Comparison of ENCODE assay signal across 13 cellular contexts in genomic region chr5:172896465-172896864, GRCh38.
DNase-seq lines count a peak whose midpoint lies in the region; ATAC-seq and TF ChIP-seq lines count a peak whose summit lies in the region.
"Had no signal": no experiment of that assay in that cellular context is flagged by ENCODE, and none has a peak within 500 bp of the region (broad histone marks: within the 10 kb centered on the region; RNA-seq: fewer than 3 reads in every experiment).

No MANE protein-coding gene starts in this region.

- H3K27ac Mint-ChIP-seq in central memory CD8-positive, alpha-beta T cell (ENCODE audit: low read depth), result peak overlapping the region; percentile 89
- peak overlapping the region; percentile 42 for H3K27ac Mint-ChIP-seq in stimulated activated memory B cell treated with anti-CD40 and anti-IgM and Interleukin-4, amounts not matched to agents 10 μg/mL and 1 μg/mL and 100 μg/mL, for 72 hours
- H3K27ac Mint-ChIP-seq: activated B cell treated with CpG ODN at 0.5 μM for 24 hours had no signal

- H3K4me1 ChIP-seq in GM23248 (ENCODE audit: insufficient read depth) (peaks cover 33% of the 10 kb centered on the region), lower lobe of right lung (peaks cover 56% of the 10 kb centered on the region), SJCRH30 (peaks cover 24% of the 10 kb centered on the region)

- H3K79me2 ChIP-seq in GM23248 (ENCODE audit: insufficient read depth), result peaks cover 37% of the 10 kb centered on the region

- H3K27me3 ChIP-seq in GM23248 (replicated peaks; ENCODE audit: insufficient read depth), result no peaks in the 10 kb centered on the region
- H3K27me3 ChIP-seq in lower lobe of right lung (ENCODE audit: low read depth), result no peaks in the 10 kb centered on the region
- H3K27me3 ChIP-seq in SJCRH30, result no peaks in the 10 kb centered on the region

- H3K27ac ChIP-seq in GM23248 (peak overlapping the region; percentile 99), lower lobe of right lung (peak overlapping the region; percentile 84), SJCRH30 (no peak overlapping the region; the same call in 1 of the 2 replicates)
- H3K27ac ChIP-seq: SK-N-MC had no signal

- H3K9me2 ChIP-seq in GM23248 (ENCODE audit: insufficient read depth), result no peaks in the 10 kb centered on the region

- no peak overlapping the region for H2AFZ ChIP-seq in GM23248

- peak overlapping the region; percentile 88 for H3K9ac ChIP-seq in GM23248

- TF ChIP-seq CTCF in lower lobe of right lung (IDR thresholded peaks at IDR 0.05), result no peak

- H3K27me3 Mint-ChIP-seq in central memory CD8-positive, alpha-beta T cell, result no peaks in the 10 kb centered on the region
- H3K27me3 Mint-ChIP-seq in stimulated activated memory B cell treated with anti-CD40 and anti-IgM and Interleukin-4, amounts not matched to agents 10 μg/mL and 1 μg/mL and 100 μg/mL, for 72 hours, result no peaks in the 10 kb centered on the region
- H3K27me3 Mint-ChIP-seq: activated B cell treated with CpG ODN at 0.5 μM for 24 hours had no signal

- DNase-seq in GM23248, result peak; percentile 47
- DNase-seq in central memory CD8-positive, alpha-beta T cell (ENCODE audit: low spot score in 2 of 2), result no peak
- DNase-seq in lower lobe of right lung, result no peak
- no peak for DNase-seq in MV-4-11 (lab: John Stamatoyannopoulos, UW)
- no peak for DNase-seq in OCI-M1 (lab: John Stamatoyannopoulos, UW)
- DNase-seq in KBM-7, result no peak
- no peak for DNase-seq in SJCRH30
- DNase-seq: activated B cell treated with CpG ODN at 0.5 μM for 24 hours, islet precursor cell, NCI-H1436 treated with DMSO at 0.1 percent for 48 hours, NCI-H526 had no signal

- H3K4me3 ChIP-seq in GM23248, result no peak overlapping the region
- H3K4me3 ChIP-seq in lower lobe of right lung, result no peak overlapping the region
- H3K4me3 ChIP-seq in SJCRH30, result no peak overlapping the region
- H3K4me3 ChIP-seq: SK-N-MC had no signal

- H3K4me3 Mint-ChIP-seq in central memory CD8-positive, alpha-beta T cell, result no peak overlapping the region
- no peak overlapping the region for H3K4me3 Mint-ChIP-seq in stimulated activated memory B cell treated with anti-CD40 and anti-IgM and Interleukin-4, amounts not matched to agents 10 μg/mL and 1 μg/mL and 100 μg/mL, for 72 hours
- H3K4me3 Mint-ChIP-seq: activated B cell treated with CpG ODN at 0.5 μM for 24 hours had no signal

- no peak for ATAC-seq in central memory CD8-positive, alpha-beta T cell (replicated peaks; ENCODE audit: extremely low read depth, poor library complexity, severe bottlenecking)
- no peak for ATAC-seq in lower lobe of right lung
- ATAC-seq in stimulated activated memory B cell treated with anti-CD40 and anti-IgM and Interleukin-4, amounts not matched to agents 10 μg/mL and 1 μg/mL and 100 μg/mL, for 72 hours, result no peak

- H3K9me3 ChIP-seq in GM23248 (ENCODE audit: low read depth) (no peaks in the 10 kb centered on the region), lower lobe of right lung (no peaks in the 10 kb centered on the region), SJCRH30 (replicated peaks) (no peaks in the 10 kb centered on the region)

- H4K20me1 ChIP-seq in GM23248 (ENCODE audit: insufficient read depth), result no peaks in the 10 kb centered on the region

- H3K4me2 ChIP-seq in GM23248 (ENCODE audit: unreplicated experiment), result peak overlapping the region; percentile 70

- no peaks in the 10 kb centered on the region for H3K9me3 Mint-ChIP-seq in central memory CD8-positive, alpha-beta T cell
- H3K9me3 Mint-ChIP-seq in stimulated activated memory B cell treated with anti-CD40 and anti-IgM and Interleukin-4, amounts not matched to agents 10 μg/mL and 1 μg/mL and 100 μg/mL, for 72 hours, result no peaks in the 10 kb centered on the region
- H3K9me3 Mint-ChIP-seq: activated B cell treated with CpG ODN at 0.5 μM for 24 hours had no signal

- in situ Hi-C loops in GM23248 (cut with MboI) (no loop called here), KBM-7 (cut with MboI; ENCODE audit: low pct_unique_long_range_greater_than_20kb, low sequenced_read_pairs) (no loop called here)

- H3F3A ChIP-seq in GM23248 (ENCODE audit: insufficient read depth), result peaks cover 56% of the 10 kb centered on the region

- intact Hi-C loops in lower lobe of right lung (cut with DNase I), result no loop called here

- no peaks in the 10 kb centered on the region for H3K36me3 ChIP-seq in GM23248 (ENCODE audit: low read depth)
- peaks cover 44% of the 10 kb centered on the region for H3K36me3 ChIP-seq in lower lobe of right lung
- H3K36me3 ChIP-seq in SJCRH30, result no peaks in the 10 kb centered on the region

- WGBS in GM23248 (ENCODE audit: low coverage in 1 of 2, low lambda C conversion rate in 2 of 2, missing lambda C conversion rate in 2 of 2), 2 experiments, result 48 to 53% methylated on average over 7 of the region's 7 CpGs

- H3K36me3 Mint-ChIP-seq in central memory CD8-positive, alpha-beta T cell (ENCODE audit: insufficient read depth), result peaks cover 2% of the 10 kb centered on the region
- H3K36me3 Mint-ChIP-seq in stimulated activated memory B cell treated with anti-CD40 and anti-IgM and Interleukin-4, amounts not matched to agents 10 μg/mL and 1 μg/mL and 100 μg/mL, for 72 hours, result peaks cover 55% of the 10 kb centered on the region

- H3K4me1 Mint-ChIP-seq in central memory CD8-positive, alpha-beta T cell, result peaks cover 21% of the 10 kb centered on the region
- no peaks in the 10 kb centered on the region for H3K4me1 Mint-ChIP-seq in stimulated activated memory B cell treated with anti-CD40 and anti-IgM and Interleukin-4, amounts not matched to agents 10 μg/mL and 1 μg/mL and 100 μg/mL, for 72 hours
- H3K4me1 Mint-ChIP-seq: activated B cell treated with CpG ODN at 0.5 μM for 24 hours had no signal
